In the genomic region with DNA sequence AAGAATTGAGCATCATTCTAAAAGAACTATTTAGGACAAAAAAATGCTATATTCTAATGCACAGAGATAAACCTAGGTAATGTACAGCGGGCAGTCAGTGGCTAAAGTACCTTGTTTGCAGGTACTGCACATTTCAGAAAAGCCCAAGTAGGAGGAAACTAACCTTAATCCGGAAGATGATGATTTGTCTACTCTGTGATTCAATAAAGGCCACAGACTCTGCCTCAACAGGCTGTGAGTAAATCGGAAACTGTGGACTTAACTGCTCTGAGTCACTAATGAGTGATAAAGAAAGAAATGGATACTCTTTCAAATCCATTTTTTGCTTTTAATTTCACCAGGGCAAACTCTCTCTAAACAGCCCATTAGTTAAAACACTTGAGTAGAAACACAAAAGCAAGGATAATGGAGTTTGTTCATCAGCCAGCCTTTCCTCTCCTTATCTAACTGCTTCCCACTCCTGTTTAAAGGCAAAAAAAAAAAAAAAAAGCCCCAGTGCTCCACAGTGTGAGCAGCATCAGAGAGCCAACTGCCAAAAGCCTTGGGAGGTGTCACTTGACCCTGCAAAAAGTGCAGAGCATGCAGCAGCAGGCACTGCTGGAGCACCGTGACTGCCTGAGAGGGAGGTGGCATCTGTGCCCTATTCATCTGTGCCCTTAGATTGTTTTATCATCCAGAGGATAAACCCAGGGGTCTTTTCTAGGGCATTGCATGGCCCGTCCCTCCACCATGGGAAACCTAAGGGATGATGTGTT, we compare ENCODE assay signal across 8 cellular contexts.
DNase-seq lines count a peak whose midpoint lies in the region; ATAC-seq, FAIRE-seq and TF ChIP-seq lines count a peak whose summit lies in the region.

No MANE protein-coding gene starts in this region.

- no peaks in the 10 kb centered on the region for H3F3A ChIP-seq in MM.1S (ENCODE audit: insufficient read depth, low read length)

- H3K4me3 Mint-ChIP-seq in activated CD8-positive, alpha-beta T cell treated with anti-CD3 and anti-CD28 coated beads for 36 hours = no peak overlapping the region
- H3K4me3 Mint-ChIP-seq in activated CD8-positive, alpha-beta T cell treated with anti-CD3 and anti-CD28 coated beads, Interleukin-2, amount 10 ng/mL, durations not matched to agents 7 days and 5 days = no peak overlapping the region

- no peak overlapping the region for H3K9ac ChIP-seq in MM.1S (ENCODE audit: low read length)

- intact Hi-C loops in activated CD8-positive, alpha-beta T cell treated with anti-CD3 and anti-CD28 coated beads for 36 hours (cut with micrococcal nuclease) = no loop called here
- intact Hi-C loops in vagina (cut with DNase I) = no loop called here

- no peak overlapping the region for H3K27ac Mint-ChIP-seq in activated CD8-positive, alpha-beta T cell treated with anti-CD3 and anti-CD28 coated beads for 36 hours
- no peak overlapping the region for H3K27ac Mint-ChIP-seq in activated CD8-positive, alpha-beta T cell treated with anti-CD3 and anti-CD28 coated beads, Interleukin-2, amount 10 ng/mL, durations not matched to agents 7 days and 5 days

- H3K4me3 ChIP-seq in vagina = no peak overlapping the region
- no peak overlapping the region for H3K4me3 ChIP-seq in MM.1S (ENCODE audit: low read length)

- no peaks in the 10 kb centered on the region for H3K9me3 ChIP-seq in vagina
- H3K9me3 ChIP-seq in MM.1S (replicated peaks; ENCODE audit: insufficient read depth, low read length) = no peaks in the 10 kb centered on the region

- POLR2A ChIA-PET in activated CD8-positive, alpha-beta T cell treated with anti-CD3 and anti-CD28 coated beads for 36 hours (lab: Charles Lee) = no interaction called here
- POLR2A ChIA-PET in activated CD8-positive, alpha-beta T cell treated with anti-CD3 and anti-CD28 coated beads, Interleukin-2, amount 10 ng/mL, durations not matched to agents 7 days and 5 days (lab: Charles Lee) = interaction anchor here (0.8 kb wide), 1 partner anchor 9 kb away, joined by 4 read pairs; no protein-coding TSS in a partner anchor

- H3K36me3 Mint-ChIP-seq in activated CD8-positive, alpha-beta T cell treated with anti-CD3 and anti-CD28 coated beads for 36 hours (ENCODE audit: low read depth) = no peaks in the 10 kb centered on the region
- H3K36me3 Mint-ChIP-seq in activated CD8-positive, alpha-beta T cell treated with anti-CD3 and anti-CD28 coated beads, Interleukin-2, amount 10 ng/mL, durations not matched to agents 7 days and 5 days (ENCODE audit: low read depth) = no peaks in the 10 kb centered on the region

- H3K9me2 ChIP-seq in MM.1S (replicated peaks; ENCODE audit: insufficient read depth, low read length) = no peaks in the 10 kb centered on the region

- H2AFZ ChIP-seq in MM.1S (ENCODE audit: low read length) = no peak overlapping the region

- no peak for TF ChIP-seq POLR2A in vagina (IDR thresholded peaks at IDR 0.05)
- TF ChIP-seq POLR2A in GM12892 (IDR thresholded peaks at IDR 0.05; ENCODE audit: low read depth, low read length) = no peak

- H3K4me2 ChIP-seq in MM.1S (ENCODE audit: low read depth, low read length) = no peak overlapping the region

- CTCF ChIA-PET in activated CD8-positive, alpha-beta T cell treated with anti-CD3 and anti-CD28 coated beads for 36 hours (lab: Charles Lee) = no interaction called here
- CTCF ChIA-PET in activated CD8-positive, alpha-beta T cell treated with anti-CD3 and anti-CD28 coated beads, Interleukin-2, amount 10 ng/mL, durations not matched to agents 7 days and 5 days (lab: Charles Lee) = no interaction called here

- peak; percentile 28 for DNase-seq in activated CD8-positive, alpha-beta T cell treated with anti-CD3 and anti-CD28 coated beads for 36 hours
- no peak for DNase-seq in activated CD8-positive, alpha-beta T cell treated with anti-CD3 and anti-CD28 coated beads, Interleukin-2, amount 10 ng/mL, durations not matched to agents 7 days and 5 days
- peak; percentile 71 for DNase-seq in NOMO-1 treated with DMSO at 0.1 percent for 48 hours (lab: John Stamatoyannopoulos, UW; ENCODE audit: unreplicated experiment)
- DNase-seq in renal cortical epithelial cell (ENCODE audit: low read depth) = peak; percentile 53
- no peak for DNase-seq in vagina (ENCODE audit: extremely low spot score in 2 of 2)
- no peak for DNase-seq in MM.1S
- no peak for DNase-seq in GM12892 (ENCODE audit: insufficient read length)

- ATAC-seq in activated CD8-positive, alpha-beta T cell treated with anti-CD3 and anti-CD28 coated beads for 36 hours = peak; percentile 87
- ATAC-seq in activated CD8-positive, alpha-beta T cell treated with anti-CD3 and anti-CD28 coated beads, Interleukin-2, amount 10 ng/mL, durations not matched to agents 7 days and 5 days = no peak
- peak; percentile 93 for ATAC-seq in HG02870 (IDR thresholded peaks at IDR 0.05; ENCODE audit: unreplicated experiment)

- peaks cover 9% of the 10 kb centered on the region for H3K4me1 Mint-ChIP-seq in activated CD8-positive, alpha-beta T cell treated with anti-CD3 and anti-CD28 coated beads for 36 hours (ENCODE audit: low read depth)
- H3K4me1 Mint-ChIP-seq in activated CD8-positive, alpha-beta T cell treated with anti-CD3 and anti-CD28 coated beads, Interleukin-2, amount 10 ng/mL, durations not matched to agents 7 days and 5 days (ENCODE audit: low read depth) = no peaks in the 10 kb centered on the region

- H3K27ac ChIP-seq in vagina (no peak overlapping the region), MM.1S (ENCODE audit: low read length) (no peak overlapping the region)

- no peak for FAIRE-seq in GM12892 (lab: Jason Lieb, UNC)

- no peaks in the 10 kb centered on the region for H3K9me3 Mint-ChIP-seq in activated CD8-positive, alpha-beta T cell treated with anti-CD3 and anti-CD28 coated beads for 36 hours
- no peaks in the 10 kb centered on the region for H3K9me3 Mint-ChIP-seq in activated CD8-positive, alpha-beta T cell treated with anti-CD3 and anti-CD28 coated beads, Interleukin-2, amount 10 ng/mL, durations not matched to agents 7 days and 5 days (ENCODE audit: insufficient read depth)

- H4K20me1 ChIP-seq in MM.1S (ENCODE audit: insufficient read depth, low read length) = no peaks in the 10 kb centered on the region

- H3K27me3 ChIP-seq in vagina = no peaks in the 10 kb centered on the region
- no peaks in the 10 kb centered on the region for H3K27me3 ChIP-seq in MM.1S (replicated peaks; ENCODE audit: insufficient read depth, low read length)

- H3K36me3 ChIP-seq in vagina (no peaks in the 10 kb centered on the region), MM.1S (replicated peaks; ENCODE audit: insufficient read depth, low read length) (no peaks in the 10 kb centered on the region)

- peaks cover 8% of the 10 kb centered on the region for H3K27me3 Mint-ChIP-seq in activated CD8-positive, alpha-beta T cell treated with anti-CD3 and anti-CD28 coated beads for 36 hours
- H3K27me3 Mint-ChIP-seq in activated CD8-positive, alpha-beta T cell treated with anti-CD3 and anti-CD28 coated beads, Interleukin-2, amount 10 ng/mL, durations not matched to agents 7 days and 5 days (ENCODE audit: low read depth) = peaks cover 8% of the 10 kb centered on the region

- H3K79me2 ChIP-seq in MM.1S (ENCODE audit: low read length) = no peaks in the 10 kb centered on the region

- no peak for TF ChIP-seq CTCF in activated CD8-positive, alpha-beta T cell treated with anti-CD3 and anti-CD28 coated beads for 36 hours (IDR thresholded peaks at IDR 0.05)
- TF ChIP-seq CTCF in vagina (IDR thresholded peaks at IDR 0.05) (no peak), MM.1S (IDR thresholded peaks at IDR 0.05; ENCODE audit: low read length) (no peak)

- H3K4me1 ChIP-seq in vagina (no peaks in the 10 kb centered on the region), MM.1S (ENCODE audit: low read length) (no peaks in the 10 kb centered on the region)

Comparison
In these comparisons a context has a peak if more than half of its experiments do, and no peak if none do; other contexts are left out.
1. DNase-seq: peak in activated CD8-positive, alpha-beta T cell treated with anti-CD3 and anti-CD28 coated beads for 36 hours (single experiment), NOMO-1 treated with DMSO at 0.1 percent for 48 hours (single experiment) and renal cortical epithelial cell (single experiment); none in activated CD8-positive, alpha-beta T cell treated with anti-CD3 and anti-CD28 coated beads, Interleukin-2, amount 10 ng/mL, durations not matched to agents 7 days and 5 days (single experiment), vagina (0 of 2), MM.1S (single experiment) and GM12892 (single experiment).